In the genomic region with DNA sequence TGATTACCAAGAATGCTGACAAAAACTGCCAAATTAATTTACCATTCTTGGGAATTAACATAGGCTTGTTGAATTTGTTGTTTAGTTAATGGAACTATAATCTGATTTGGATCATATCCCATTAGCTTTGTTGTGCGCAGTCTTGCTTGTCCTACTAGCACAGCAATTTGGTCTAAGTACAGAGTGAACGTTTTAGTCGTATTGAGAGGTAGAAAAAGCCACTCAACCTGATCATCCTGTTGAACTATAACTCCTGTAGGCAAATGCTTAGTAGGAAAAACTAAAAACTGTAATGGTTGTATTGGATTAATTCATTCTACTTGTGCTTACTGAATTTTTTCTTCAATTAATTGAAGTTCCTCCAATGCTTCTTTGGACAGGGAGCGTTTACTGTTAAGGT, we compare ENCODE assay signal across 2 cellular contexts. TPM values are rescaled to one million over a fixed set of nuclear protein-coding genes. Genes with fewer than 3 reads are reported as not detected.
"Had no signal": no experiment of that assay in that cellular context is flagged by ENCODE, and none has a peak within 500 bp of the region (broad histone marks: within the 10 kb centered on the region; RNA-seq: fewer than 3 reads in every experiment).

No MANE protein-coding gene starts in this region.

RNA-seq across cellular contexts. Expression of gene DNAH6, which starts 43.1 kb away (rescaled TPM):
- total RNA-seq: ascending aorta, gastrocnemius medialis had no signal
